In the genomic region with DNA sequence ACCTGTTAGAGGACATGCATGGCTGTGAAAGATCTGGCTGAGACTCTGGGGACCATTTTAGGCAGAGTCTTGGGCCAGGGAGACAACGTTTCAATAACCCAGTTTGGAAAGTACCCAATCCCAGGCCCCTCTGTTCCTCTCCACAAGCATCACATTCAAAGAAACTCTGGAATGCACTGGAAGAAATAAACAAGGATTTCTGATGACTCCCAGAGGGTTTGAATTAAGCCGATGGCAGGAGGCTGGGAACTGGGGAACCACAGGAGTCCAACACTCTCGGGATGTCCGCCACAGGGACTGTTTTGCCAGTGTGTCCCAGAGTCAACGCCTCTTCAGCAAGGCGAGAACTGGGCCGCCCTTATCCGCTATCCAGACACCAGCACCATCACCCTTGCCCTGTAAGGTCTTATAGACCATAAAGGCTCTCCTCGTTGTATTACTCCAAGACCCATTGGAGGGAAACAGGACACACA, we compare ENCODE assay signal across 10 cellular contexts. TPM values are rescaled to one million over a fixed set of nuclear protein-coding genes. Genes with fewer than 3 reads are reported as not detected.
A peak's percentile ranks its signal among the peaks of the same experiment; 100 is the strongest.
DNase-seq lines count a peak whose midpoint lies in the region; ATAC-seq, FAIRE-seq and TF ChIP-seq lines count a peak whose summit lies in the region.
"Had no signal": no experiment of that assay in that cellular context is flagged by ENCODE, and none has a peak within 500 bp of the region (broad histone marks: within the 10 kb centered on the region; RNA-seq: fewer than 3 reads in every experiment).

No MANE protein-coding gene starts in this region.

- peaks cover 19% of the 10 kb centered on the region for H3K4me1 ChIP-seq in ovary (ENCODE audit: insufficient read depth)

- no peaks in the 10 kb centered on the region for H3K36me3 ChIP-seq in ovary

- peak overlapping the region; percentile 93 to 94 for H3K27ac ChIP-seq in ovary

- no peak for FAIRE-seq in urothelium cell line (lab: Jason Lieb, UNC)

- H3K4me1 Mint-ChIP-seq in CD14-positive monocyte (peaks cover 45% of the 10 kb centered on the region), T-helper 17 cell (peaks cover 10% of the 10 kb centered on the region), glutamatergic neuron (ENCODE audit: low read depth, unreplicated experiment) (no peaks in the 10 kb centered on the region)

- H3K4me3 Mint-ChIP-seq in CD14-positive monocyte (peak overlapping the region; percentile 93 to 98), T-helper 17 cell (peak overlapping the region; percentile 28), glutamatergic neuron (ENCODE audit: unreplicated experiment) (peak overlapping the region; percentile 94)

- no peak for TF ChIP-seq CTCF in CD14-positive monocyte (IDR thresholded peaks at IDR 0.05)
- no peak for TF ChIP-seq CTCF in glutamatergic neuron (IDR thresholded peaks at IDR 0.05; ENCODE audit: partially characterized antibody, unreplicated experiment)
- TF ChIP-seq CTCF in ovary (IDR thresholded peaks at IDR 0.05): no peak

- peak overlapping the region; percentile 71 for H3K4me3 ChIP-seq in ovary

- H3K9me3 Mint-ChIP-seq in CD14-positive monocyte (peaks cover 0 to 15% (median 3%) of the 10 kb centered on the region in 7 donors), glutamatergic neuron (ENCODE audit: unreplicated experiment) (peaks cover 3% of the 10 kb centered on the region)

- WGBS in ovary, 3 donors: 2 to 4% (median 4%) methylated on average over 9 of the region's 9 CpGs

- DNase-seq in CD14-positive monocyte (ENCODE audit: low spot score) (no peak), T-helper 17 cell (no peak), glutamatergic neuron (no peak), ovary (peak in 2 of 5 donors; percentile 41 to 43), urothelium cell line (ENCODE audit: low spot score) (no peak), NCI-H187 treated with DMSO at 0.1 percent for 48 hours (lab: John Stamatoyannopoulos, UW) (no peak)
- DNase-seq: activated naive CD4-positive, alpha-beta T cell; KBM-7 had no signal

- H3K9me3 ChIP-seq in T-helper 17 cell (ENCODE audit: control insufficient read depth, low read length, poor library complexity, severe bottlenecking) (no peaks in the 10 kb centered on the region), ovary (no peaks in the 10 kb centered on the region)

- ATAC-seq in T-helper 17 cell (no peak), GM19324 (IDR thresholded peaks at IDR 0.05; ENCODE audit: low FRiP score, unreplicated experiment) (no peak), GM18909 (IDR thresholded peaks at IDR 0.05; ENCODE audit: poor library complexity, unreplicated experiment) (no peak)

- TF ChIP-seq POLR2A in ovary (IDR thresholded peaks at IDR 0.05): no peak

- H3K27me3 Mint-ChIP-seq in CD14-positive monocyte (ENCODE audit: low read depth in 3 of 3) (peaks cover 64 to 80% (median 71%) of the 10 kb centered on the region in 3 donors), T-helper 17 cell (peaks cover 84% of the 10 kb centered on the region), glutamatergic neuron (ENCODE audit: unreplicated experiment) (peaks cover 10% of the 10 kb centered on the region)

- peak overlapping the region in 3 of 7 donors; percentile 41 to 84 (median 82) for H3K27ac Mint-ChIP-seq in CD14-positive monocyte
- H3K27ac Mint-ChIP-seq in T-helper 17 cell: no peak overlapping the region
- no peak overlapping the region for H3K27ac Mint-ChIP-seq in glutamatergic neuron (ENCODE audit: unreplicated experiment)

- no peaks in the 10 kb centered on the region for H3K27me3 ChIP-seq in ovary

- TF ChIP-seq EP300 in ovary (IDR thresholded peaks at IDR 0.05): no peak

- intact Hi-C loops in CD14-positive monocyte (cut with micrococcal nuclease): loop anchor here (5.0 kb wide), 2 partner anchors 240 to 735 kb away; a partner anchor contains a TSS
- intact Hi-C loops in ovary (cut with DNase I): loop anchor here in 3 of 4 donors (1.0 to 5.0 kb wide), 6 partner anchors 145 to 241 kb away; no protein-coding TSS in a partner anchor

- peaks cover 3 to 6% of the 10 kb centered on the region in 2 donors for H3K36me3 Mint-ChIP-seq in CD14-positive monocyte
- no peaks in the 10 kb centered on the region for H3K36me3 Mint-ChIP-seq in T-helper 17 cell (ENCODE audit: low read depth)
- no peaks in the 10 kb centered on the region for H3K36me3 Mint-ChIP-seq in glutamatergic neuron (ENCODE audit: unreplicated experiment)

RNA-seq across cellular contexts. Expression of a gene that starts 3.3 kb away (rescaled TPM):
- polyA plus RNA-seq in CD14-positive monocyte (1 to 10 TPM; 1.3 to 3.9 TPM), ovary (100 to 1,000 TPM; 130 to 251 TPM)
- total RNA-seq in T-helper 17 cell (not detected), glutamatergic neuron (ENCODE audit: unreplicated experiment) (0.56 TPM), ovary (100 to 1,000 TPM in 4 of 7 donors, 10 to 100 TPM in 3; 48.3 to 124 (median 108) TPM)

Comparison
In these comparisons a context has a peak if more than half of its experiments do, and no peak if none do; other contexts are left out.
1. H3K4me3 Mint-ChIP-seq: peak in every context shown above with its lines; median percentile 96 in CD14-positive monocyte; 94 in glutamatergic neuron; 28 in T-helper 17 cell.
2. RNA of a gene that starts 3.3 kb away (total RNA-seq): 48.3 to 124 TPM in ovary; 0.56 TPM in glutamatergic neuron (single experiment) and not detected in T-helper 17 cell; every median in the first group is over 10 times any median in the second.